ENCODE assay signal across 13 cellular contexts in genomic region chr2:45755585-45756330, GRCh38.
DNase-seq lines count a peak whose midpoint lies in the region; ATAC-seq lines count a peak whose summit lies in the region.
"Had no signal": no experiment of that assay in that cellular context is flagged by ENCODE, and none has a peak within 500 bp of the region (broad histone marks: within the 10 kb centered on the region; RNA-seq: fewer than 3 reads in every experiment).

No MANE protein-coding gene starts in this region.

- H3K9me3 ChIP-seq in trophoblast cell (ENCODE audit: insufficient read depth, low read depth, low read length): no peaks in the 10 kb centered on the region

- H2AK5ac ChIP-seq in trophoblast cell (ENCODE audit: low read length): no peak overlapping the region

- no peak overlapping the region for H4K12ac ChIP-seq in trophoblast cell (ENCODE audit: low read depth, low read length)

- ATAC-seq in HG02623 (IDR thresholded peaks at IDR 0.05; ENCODE audit: unreplicated experiment): no peak

- no peak overlapping the region for H3K4me3 ChIP-seq in trophoblast cell (ENCODE audit: low read depth, low read length)

- no CpG with 5 or more reads among the region's 8 CpGs for WGBS in trophoblast cell (ENCODE audit: extremely low coverage, insufficient coverage, insufficient read length)

- no peak overlapping the region for H2BK12ac ChIP-seq in trophoblast cell (ENCODE audit: low read length)

- H2AFZ ChIP-seq in trophoblast cell (ENCODE audit: insufficient read depth, low read length, poor library complexity): no peak overlapping the region

- no peaks in the 10 kb centered on the region for H3K4me1 ChIP-seq in trophoblast cell (ENCODE audit: control insufficient read depth in 1 of 2, insufficient read depth in 2 of 2, low read length in 2 of 2)

- no peak overlapping the region for H4K8ac ChIP-seq in trophoblast cell (ENCODE audit: low read depth, low read length)

- H2BK120ac ChIP-seq in trophoblast cell (ENCODE audit: insufficient read depth, low read length, poor library complexity): no peak overlapping the region

- H3K4ac ChIP-seq in trophoblast cell (ENCODE audit: low read depth, low read length): no peak overlapping the region

- no peaks in the 10 kb centered on the region for H3K79me1 ChIP-seq in trophoblast cell (ENCODE audit: low read length)

- H3K27ac ChIP-seq in trophoblast cell (ENCODE audit: low read depth, low read length): no peak overlapping the region

- no peak overlapping the region for H3K9ac ChIP-seq in trophoblast cell (ENCODE audit: low read length)

- no peak overlapping the region for H3K4me2 ChIP-seq in trophoblast cell (ENCODE audit: low read length)

- DNase-seq in ELF-1 (ENCODE audit: low read depth, low spot score) (peak; percentile 61), RPMI7951 (ENCODE audit: low read depth) (peak; percentile 89), fibroblast of gingiva (ENCODE audit: low read depth) (peak; percentile 70), trophoblast cell (peak; percentile 13 to 46), cerebellum (ENCODE audit: low spot score) (no peak), NCI-H524 treated with DMSO at 0.1 percent for 48 hours (lab: John Stamatoyannopoulos, UW) (no peak), D341Med (ENCODE audit: low spot score) (no peak)
- DNase-seq: activated effector memory CD4-positive, alpha-beta T cell treated with anti-CD3 and anti-CD28 coated beads, Interleukin-2, amount 50 U/mL, for 16 hours; hippocampal formation; NCI-H1105; NCI-H446; stimulated activated CD4-positive, alpha-beta T cell treated with anti-CD3 and anti-CD28 coated beads, Interleukin-1b, Interleukin-23, amount 100 ng/mL, for 48 hours had no signal

- H3K23ac ChIP-seq in trophoblast cell (ENCODE audit: low read length): no peak overlapping the region

- no peaks in the 10 kb centered on the region for H3K27me3 ChIP-seq in trophoblast cell (ENCODE audit: insufficient read depth, low read length)

- no peak overlapping the region for H4K91ac ChIP-seq in trophoblast cell (ENCODE audit: low read depth, low read length)

- H3K79me2 ChIP-seq in trophoblast cell (ENCODE audit: control insufficient read depth, insufficient read depth, low read length, poor library complexity): no peaks in the 10 kb centered on the region

- no peak overlapping the region for H2BK5ac ChIP-seq in trophoblast cell (ENCODE audit: low read depth, low read length, poor library complexity)

- H3K36me3 ChIP-seq in trophoblast cell (ENCODE audit: control insufficient read depth in 1 of 2, insufficient read depth in 2 of 2, low read length in 2 of 2): no peaks in the 10 kb centered on the region

- no peak overlapping the region for H3K18ac ChIP-seq in trophoblast cell (ENCODE audit: low read length)

- H3K14ac ChIP-seq in trophoblast cell (ENCODE audit: low read length): no peak overlapping the region

Comparison
In these comparisons a context has a peak if more than half of its experiments do, and no peak if none do; other contexts are left out.
1. DNase-seq: peak in ELF-1 (single experiment), RPMI7951 (single experiment), fibroblast of gingiva (single experiment) and trophoblast cell (2 of 2); none in cerebellum (single experiment), NCI-H524 treated with DMSO at 0.1 percent for 48 hours (single experiment) and D341Med (single experiment).